In the genomic region with DNA sequence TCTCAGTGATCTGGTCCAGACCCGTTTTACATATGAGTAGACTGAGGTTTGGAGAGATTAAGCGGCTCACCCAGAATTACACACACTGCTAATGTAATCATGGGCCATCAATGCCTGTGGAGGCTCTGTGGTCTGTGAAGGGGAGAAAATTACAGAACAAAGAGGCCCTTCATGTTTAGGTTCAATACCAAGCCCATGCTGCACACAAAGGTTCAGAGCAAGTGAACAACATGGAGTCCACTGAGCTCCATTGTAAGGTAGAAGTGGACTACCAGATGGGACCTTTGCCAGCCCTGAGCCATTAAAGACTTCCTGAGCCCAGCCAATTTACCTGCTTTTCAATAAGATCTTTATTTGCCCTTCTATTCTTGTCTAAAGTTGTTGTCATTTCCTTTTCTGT, we compare ENCODE assay signal across 16 cellular contexts.
DNase-seq lines count a peak whose midpoint lies in the region; ATAC-seq, FAIRE-seq and TF ChIP-seq lines count a peak whose summit lies in the region.
"Had no signal": no experiment of that assay in that cellular context is flagged by ENCODE, and none has a peak within 500 bp of the region (broad histone marks: within the 10 kb centered on the region; RNA-seq: fewer than 3 reads in every experiment).

No MANE protein-coding gene starts in this region.

- TF ChIP-seq POLR2A in A549 (IDR thresholded peaks at IDR 0.05; ENCODE audit: low read length) = no peak

- WGBS in A549 (ENCODE audit: missing lambda C conversion rate) = 77% methylated on average over 2 of the region's 2 CpGs

- peaks cover 4% of the 10 kb centered on the region for H3K9me3 Mint-ChIP-seq in mesothelial cell of epicardium

- CTCF ChIA-PET in A549 (lab: Yijun Ruan, JAX) = no interaction called here
- CTCF ChIA-PET in PC-3 (lab: Charles Lee) = no interaction called here
- CTCF ChIA-PET in OCI-LY7 (lab: Charles Lee; ENCODE audit: unreplicated experiment) = no interaction called here

- H3K4me1 ChIP-seq in A549 = no peaks in the 10 kb centered on the region
- peaks cover 7% of the 10 kb centered on the region; the same call in 1 of the 2 replicates for H3K4me1 ChIP-seq in PC-3 (ENCODE audit: insufficient read depth, low read length)
- H3K4me1 ChIP-seq in OCI-LY7 (ENCODE audit: insufficient read depth, low read length, poor library complexity, severe bottlenecking) = no peaks in the 10 kb centered on the region

- peaks cover 5% of the 10 kb centered on the region for H3F3A ChIP-seq in PC-3 (ENCODE audit: low read length, unreplicated experiment)

- BruUV-seq in PC-3 (replicated peaks; lab: Mats Ljungman, UMichigan) = no TSS peak
- BruUV-seq in OCI-LY7 (replicated peaks; lab: Mats Ljungman, UMichigan) = no TSS peak

- peaks cover 15% of the 10 kb centered on the region for H3K4me1 Mint-ChIP-seq in mesothelial cell of epicardium

- TF ChIP-seq EP300 in A549 (IDR thresholded peaks at IDR 0.05) = no peak

- no peak overlapping the region for H3K4me3 Mint-ChIP-seq in mesothelial cell of epicardium

- H3K9me3 ChIP-seq in A549 (no peaks in the 10 kb centered on the region), PC-3 (ENCODE audit: low read length) (no peaks in the 10 kb centered on the region), OCI-LY7 (ENCODE audit: low read length) (no peaks in the 10 kb centered on the region), MG63 (no peaks in the 10 kb centered on the region)

- peak overlapping the region; percentile 69 for H3K27ac Mint-ChIP-seq in mesothelial cell of epicardium

- intact Hi-C loops in PC-3 (cut with micrococcal nuclease) (no loop called here), OCI-LY7 (cut with micrococcal nuclease; ENCODE audit: unreplicated experiment) (no loop called here)

- TF ChIP-seq CTCF in A549 (IDR thresholded peaks at IDR 0.05) = no peak
- TF ChIP-seq CTCF in PC-3 (conservative IDR thresholded peaks at IDR 0.05; ENCODE audit: low read depth, low read length) = no peak
- no peak for TF ChIP-seq CTCF in mesothelial cell of epicardium (IDR thresholded peaks at IDR 0.05; ENCODE audit: unreplicated experiment)
- TF ChIP-seq CTCF in OCI-LY7 (conservative IDR thresholded peaks at IDR 0.05; ENCODE audit: low read length) = no peak

- DNase-seq in A549 (ENCODE audit: low read depth in 1 of 2, low spot score in 1 of 2) (no peak), NCI-H146 (lab: John Stamatoyannopoulos, UW) (peak; percentile 75), PC-3 (peak; percentile 6), mesothelial cell of epicardium (ENCODE audit: low spot score in 2 of 2, unreplicated experiment in 2 of 2) (no peak), OCI-LY7 (ENCODE audit: low spot score) (no peak), MG63 (no peak), germinal center (ENCODE audit: low spot score) (no peak)
- DNase-seq: DMS79 treated with DMSO at 0.1 percent for 48 hours, H7, Karpas-422, NCI-H446 treated with DMSO at 0.1 percent for 48 hours had no signal

- no peak for ATAC-seq in A549
- ATAC-seq in PC-3 = no peak; the same call in 1 of the 2 replicates
- ATAC-seq in HG02623 (IDR thresholded peaks at IDR 0.05; ENCODE audit: unreplicated experiment) = no peak

- H3K79me2 ChIP-seq in PC-3 (ENCODE audit: low read length) (no peaks in the 10 kb centered on the region), OCI-LY7 (ENCODE audit: insufficient read depth, low read depth, low read length) (no peaks in the 10 kb centered on the region)

- no peak overlapping the region for H3K9ac ChIP-seq in PC-3 (ENCODE audit: low read length)

- TF ChIP-seq RAD21 in A549 (conservative IDR thresholded peaks at IDR 0.05 in 1 of 2, IDR thresholded peaks at IDR 0.05 in 1 of 2) = no peak

- H3K27me3 ChIP-seq in PC-3 (ENCODE audit: low read length) (no peaks in the 10 kb centered on the region), MG63 (no peaks in the 10 kb centered on the region)

- H3K4me2 ChIP-seq in A549 = no peak overlapping the region
- H3K4me2 ChIP-seq in PC-3 (ENCODE audit: low read length) = no peak overlapping the region
- H3K4me2 ChIP-seq in OCI-LY7 (ENCODE audit: low read length) = no peak overlapping the region

- POLR2A ChIA-PET in A549 (lab: Yijun Ruan, JAX) = no interaction called here
- POLR2A ChIA-PET in PC-3 (lab: Charles Lee; ENCODE audit: unreplicated experiment) = no interaction called here
- POLR2A ChIA-PET in OCI-LY7 (lab: Charles Lee) = no interaction called here

- FAIRE-seq in A549 (lab: Jason Lieb, UNC) = peak; percentile 32
- FAIRE-seq: A204.1, G401.6, GM12891 had no signal

- H3K27me3 Mint-ChIP-seq in mesothelial cell of epicardium (ENCODE audit: low read depth) = no peaks in the 10 kb centered on the region

- H3K27ac ChIP-seq in A549 (no peak overlapping the region), PC-3 (ENCODE audit: low read length) (no peak overlapping the region), OCI-LY7 (ENCODE audit: low read depth, low read length, poor library complexity, severe bottlenecking) (no peak overlapping the region)
- H3K27ac ChIP-seq: C4-2B had no signal

- no peak overlapping the region for H2AFZ ChIP-seq in PC-3 (ENCODE audit: low read length)
- no peak overlapping the region for H2AFZ ChIP-seq in OCI-LY7 (ENCODE audit: low read length)

- no peaks in the 10 kb centered on the region for H3K36me3 Mint-ChIP-seq in mesothelial cell of epicardium

- no peak overlapping the region for H3K4me3 ChIP-seq in A549
- no peak overlapping the region for H3K4me3 ChIP-seq in PC-3 (ENCODE audit: low read length)
- no peak overlapping the region for H3K4me3 ChIP-seq in OCI-LY7 (ENCODE audit: low read depth, low read length, poor library complexity, severe bottlenecking)
- H3K4me3 ChIP-seq in MG63 = no peak overlapping the region

- H3K36me3 ChIP-seq in PC-3 (ENCODE audit: low read depth, low read length) (no peaks in the 10 kb centered on the region), OCI-LY7 (ENCODE audit: insufficient read depth, low read length) (no peaks in the 10 kb centered on the region), MG63 (no peaks in the 10 kb centered on the region)

- H4K20me1 ChIP-seq in PC-3 (ENCODE audit: low read length) = no peaks in the 10 kb centered on the region
- no peaks in the 10 kb centered on the region for H4K20me1 ChIP-seq in OCI-LY7 (ENCODE audit: insufficient read depth, low read length)

- H3K9me2 ChIP-seq in PC-3 (replicated peaks; ENCODE audit: low read length) = no peaks in the 10 kb centered on the region
- H3K9me2 ChIP-seq in OCI-LY7 (ENCODE audit: insufficient read depth, low read length) = no peaks in the 10 kb centered on the region

TF ChIP-seq in A549, 52 proteins besides CTCF, POLR2A, EP300 and RAD21 (continues in another document):
- TF ChIP-seq RFX5 (IDR thresholded peaks at IDR 0.05) = no peak
- TF ChIP-seq ZSCAN20 (CRISPR knock-in tag; IDR thresholded peaks at IDR 0.05) = no peak
- no peak for TF ChIP-seq ZC3H11A (IDR thresholded peaks at IDR 0.05)
- TF ChIP-seq MAZ (IDR thresholded peaks at IDR 0.05; ENCODE audit: borderline replicate concordance, low read depth, low read length) = no peak
- no peak for TF ChIP-seq KDM5A (IDR thresholded peaks at IDR 0.05)
- TF ChIP-seq, protein P1, sequence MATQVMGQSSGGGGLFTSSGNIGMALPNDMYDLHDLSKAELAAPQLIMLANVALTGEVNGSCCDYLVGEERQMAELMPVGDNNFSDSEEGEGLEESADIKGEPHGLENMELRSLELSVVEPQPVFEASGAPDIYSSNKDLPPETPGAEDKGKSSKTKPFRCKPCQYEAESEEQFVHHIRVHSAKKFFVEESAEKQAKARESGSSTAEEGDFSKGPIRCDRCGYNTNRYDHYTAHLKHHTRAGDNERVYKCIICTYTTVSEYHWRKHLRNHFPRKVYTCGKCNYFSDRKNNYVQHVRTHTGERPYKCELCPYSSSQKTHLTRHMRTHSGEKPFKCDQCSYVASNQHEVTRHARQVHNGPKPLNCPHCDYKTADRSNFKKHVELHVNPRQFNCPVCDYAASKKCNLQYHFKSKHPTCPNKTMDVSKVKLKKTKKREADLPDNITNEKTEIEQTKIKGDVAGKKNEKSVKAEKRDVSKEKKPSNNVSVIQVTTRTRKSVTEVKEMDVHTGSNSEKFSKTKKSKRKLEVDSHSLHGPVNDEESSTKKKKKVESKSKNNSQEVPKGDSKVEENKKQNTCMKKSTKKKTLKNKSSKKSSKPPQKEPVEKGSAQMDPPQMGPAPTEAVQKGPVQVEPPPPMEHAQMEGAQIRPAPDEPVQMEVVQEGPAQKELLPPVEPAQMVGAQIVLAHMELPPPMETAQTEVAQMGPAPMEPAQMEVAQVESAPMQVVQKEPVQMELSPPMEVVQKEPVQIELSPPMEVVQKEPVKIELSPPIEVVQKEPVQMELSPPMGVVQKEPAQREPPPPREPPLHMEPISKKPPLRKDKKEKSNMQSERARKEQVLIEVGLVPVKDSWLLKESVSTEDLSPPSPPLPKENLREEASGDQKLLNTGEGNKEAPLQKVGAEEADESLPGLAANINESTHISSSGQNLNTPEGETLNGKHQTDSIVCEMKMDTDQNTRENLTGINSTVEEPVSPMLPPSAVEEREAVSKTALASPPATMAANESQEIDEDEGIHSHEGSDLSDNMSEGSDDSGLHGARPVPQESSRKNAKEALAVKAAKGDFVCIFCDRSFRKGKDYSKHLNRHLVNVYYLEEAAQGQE (IDR thresholded peaks at IDR 0.05) = no peak
- no peak for TF ChIP-seq HOXB13 (CRISPR knock-in tag; IDR thresholded peaks at IDR 0.05; ENCODE audit: low read depth)
- TF ChIP-seq, protein P2, sequence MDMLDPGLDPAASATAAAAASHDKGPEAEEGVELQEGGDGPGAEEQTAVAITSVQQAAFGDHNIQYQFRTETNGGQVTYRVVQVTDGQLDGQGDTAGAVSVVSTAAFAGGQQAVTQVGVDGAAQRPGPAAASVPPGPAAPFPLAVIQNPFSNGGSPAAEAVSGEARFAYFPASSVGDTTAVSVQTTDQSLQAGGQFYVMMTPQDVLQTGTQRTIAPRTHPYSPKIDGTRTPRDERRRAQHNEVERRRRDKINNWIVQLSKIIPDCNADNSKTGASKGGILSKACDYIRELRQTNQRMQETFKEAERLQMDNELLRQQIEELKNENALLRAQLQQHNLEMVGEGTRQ (IDR thresholded peaks at IDR 0.05) = no peak
- no peak for TF ChIP-seq ESRRA (IDR thresholded peaks at IDR 0.05; ENCODE audit: borderline replicate concordance, low read length)
- no peak for TF ChIP-seq NR3C1 (IDR thresholded peaks at IDR 0.05)
- TF ChIP-seq GATA3 (IDR thresholded peaks at IDR 0.05; ENCODE audit: borderline replicate concordance) = no peak
- TF ChIP-seq FOSB (CRISPR knock-in tag; IDR thresholded peaks at IDR 0.05) = no peak
- TF ChIP-seq FOSL2 (IDR thresholded peaks at IDR 0.05) = no peak
- TF ChIP-seq FOSL2 (CRISPR knock-in tag; IDR thresholded peaks at IDR 0.05) = no peak
- no peak for TF ChIP-seq TP53 (CRISPR knock-in tag; IDR thresholded peaks at IDR 0.05)

Comparison
In these comparisons a context has a peak if more than half of its experiments do, and no peak if none do; other contexts are left out.
1. DNase-seq: peak in NCI-H146 (single experiment) and PC-3 (single experiment); none in A549 (0 of 2), mesothelial cell of epicardium (0 of 2), OCI-LY7 (single experiment), MG63 (single experiment) and germinal center (single experiment).